In genomic region chr4:77157859-77158486, GRCh38 we compare ENCODE assay signal across 1 cellular context.
TF ChIP-seq lines count a peak whose summit lies in the region.

No MANE protein-coding gene starts in this region.

TF ChIP-seq in HepG2, 621 proteins besides CTCF, POLR2A, EP300 and RAD21 (continued from another document and continues in another):
- TF ChIP-seq UBTF (CRISPR knock-in tag; IDR thresholded peaks at IDR 0.05) = peak; percentile 97
- TF ChIP-seq ZFP36L1 (CRISPR knock-in tag; IDR thresholded peaks at IDR 0.05) = no peak
- TF ChIP-seq YY1 (IDR thresholded peaks at IDR 0.05; ENCODE audit: insufficient read depth, insufficient replicate concordance, low read depth, low read length) = peak; percentile 44
- TF ChIP-seq ZNF317 (CRISPR knock-in tag; IDR thresholded peaks at IDR 0.05) = no peak; the same call in 1 of the 2 replicates
- TF ChIP-seq POGK (CRISPR knock-in tag; conservative IDR thresholded peaks at IDR 0.05) = no peak; the same call in 1 of the 2 replicates
- TF ChIP-seq ZNF777 (CRISPR knock-in tag; IDR thresholded peaks at IDR 0.05) = no peak
- TF ChIP-seq, protein P1, sequence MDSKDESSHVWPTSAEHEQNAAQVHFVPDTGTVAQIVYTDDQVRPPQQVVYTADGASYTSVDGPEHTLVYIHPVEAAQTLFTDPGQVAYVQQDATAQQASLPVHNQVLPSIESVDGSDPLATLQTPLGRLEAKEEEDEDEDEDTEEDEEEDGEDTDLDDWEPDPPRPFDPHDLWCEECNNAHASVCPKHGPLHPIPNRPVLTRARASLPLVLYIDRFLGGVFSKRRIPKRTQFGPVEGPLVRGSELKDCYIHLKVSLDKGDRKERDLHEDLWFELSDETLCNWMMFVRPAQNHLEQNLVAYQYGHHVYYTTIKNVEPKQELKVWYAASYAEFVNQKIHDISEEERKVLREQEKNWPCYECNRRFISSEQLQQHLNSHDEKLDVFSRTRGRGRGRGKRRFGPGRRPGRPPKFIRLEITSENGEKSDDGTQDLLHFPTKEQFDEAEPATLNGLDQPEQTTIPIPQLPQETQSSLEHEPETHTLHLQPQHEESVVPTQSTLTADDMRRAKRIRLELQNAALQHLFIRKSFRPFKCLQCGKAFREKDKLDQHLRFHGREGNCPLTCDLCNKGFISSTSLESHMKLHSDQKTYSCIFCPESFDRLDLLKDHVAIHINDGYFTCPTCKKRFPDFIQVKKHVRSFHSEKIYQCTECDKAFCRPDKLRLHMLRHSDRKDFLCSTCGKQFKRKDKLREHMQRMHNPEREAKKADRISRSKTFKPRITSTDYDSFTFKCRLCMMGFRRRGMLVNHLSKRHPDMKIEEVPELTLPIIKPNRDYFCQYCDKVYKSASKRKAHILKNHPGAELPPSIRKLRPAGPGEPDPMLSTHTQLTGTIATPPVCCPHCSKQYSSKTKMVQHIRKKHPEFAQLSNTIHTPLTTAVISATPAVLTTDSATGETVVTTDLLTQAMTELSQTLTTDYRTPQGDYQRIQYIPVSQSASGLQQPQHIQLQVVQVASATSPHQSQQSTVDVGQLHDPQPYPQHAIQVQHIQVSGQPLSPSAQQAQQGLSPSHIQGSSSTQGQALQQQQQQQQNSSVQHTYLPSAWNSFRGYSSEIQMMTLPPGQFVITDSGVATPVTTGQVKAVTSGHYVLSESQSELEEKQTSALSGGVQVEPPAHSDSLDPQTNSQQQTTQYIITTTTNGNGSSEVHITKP (CRISPR knock-in tag; IDR thresholded peaks at IDR 0.05; ENCODE audit: low read depth) = peak; percentile 74
- TF ChIP-seq SRSF1 (optimal IDR thresholded peaks at IDR 0.05; ENCODE audit: low read depth, low read length) = no peak
- TF ChIP-seq CREB1 (IDR thresholded peaks at IDR 0.05) = no peak
- no peak for TF ChIP-seq CREB1 (CRISPR knock-in tag; IDR thresholded peaks at IDR 0.05)
- TF ChIP-seq, protein P2, sequence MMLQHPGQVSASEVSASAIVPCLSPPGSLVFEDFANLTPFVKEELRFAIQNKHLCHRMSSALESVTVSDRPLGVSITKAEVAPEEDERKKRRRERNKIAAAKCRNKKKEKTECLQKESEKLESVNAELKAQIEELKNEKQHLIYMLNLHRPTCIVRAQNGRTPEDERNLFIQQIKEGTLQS (CRISPR knock-in tag; IDR thresholded peaks at IDR 0.05) = no peak
- TF ChIP-seq GABPA (IDR thresholded peaks at IDR 0.05; ENCODE audit: low read depth, low read length) = no peak
- TF ChIP-seq GABPA (CRISPR knock-in tag; IDR thresholded peaks at IDR 0.05; ENCODE audit: low read depth) = peak; percentile 69
- TF ChIP-seq, protein P3, sequence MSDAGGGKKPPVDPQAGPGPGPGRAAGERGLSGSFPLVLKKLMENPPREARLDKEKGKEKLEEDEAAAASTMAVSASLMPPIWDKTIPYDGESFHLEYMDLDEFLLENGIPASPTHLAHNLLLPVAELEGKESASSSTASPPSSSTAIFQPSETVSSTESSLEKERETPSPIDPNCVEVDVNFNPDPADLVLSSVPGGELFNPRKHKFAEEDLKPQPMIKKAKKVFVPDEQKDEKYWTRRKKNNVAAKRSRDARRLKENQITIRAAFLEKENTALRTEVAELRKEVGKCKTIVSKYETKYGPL (CRISPR knock-in tag; IDR thresholded peaks at IDR 0.05) = no peak
- no peak for TF ChIP-seq ZZZ3 (CRISPR knock-in tag; IDR thresholded peaks at IDR 0.05; ENCODE audit: borderline replicate concordance)
- TF ChIP-seq ZNF788 (CRISPR knock-in tag; IDR thresholded peaks at IDR 0.05; ENCODE audit: borderline replicate concordance) = peak; percentile 84; the same call in 1 of the 2 replicates
- no peak for TF ChIP-seq SNRNP70 (IDR thresholded peaks at IDR 0.05; ENCODE audit: low read depth, low read length)
- TF ChIP-seq SNAPC4 (CRISPR knock-in tag; IDR thresholded peaks at IDR 0.05) = no peak
- TF ChIP-seq SP1 (IDR thresholded peaks at IDR 0.05) = no peak
- 0 out of 2 replicates have a peak, but pooled peaks have one; percentile 14 for TF ChIP-seq SP1 (CRISPR knock-in tag; IDR thresholded peaks at IDR 0.05)
- TF ChIP-seq ZBTB34 (CRISPR knock-in tag; IDR thresholded peaks at IDR 0.05) = no peak
- TF ChIP-seq PRMT3 (CRISPR knock-in tag; IDR thresholded peaks at IDR 0.05; ENCODE audit: borderline replicate concordance, low read depth) = no peak
- peak; percentile 78; the same call in 1 of the 2 replicates for TF ChIP-seq ZNF512B (CRISPR knock-in tag; IDR thresholded peaks at IDR 0.05; ENCODE audit: borderline replicate concordance)
- TF ChIP-seq HIVEP1 (CRISPR knock-in tag; IDR thresholded peaks at IDR 0.05) = peak; percentile 94
- no peak for TF ChIP-seq ZNF256 (CRISPR knock-in tag; conservative IDR thresholded peaks at IDR 0.05)
- no peak for TF ChIP-seq THYN1 (CRISPR knock-in tag; IDR thresholded peaks at IDR 0.05; ENCODE audit: borderline replicate concordance, low read depth)
- TF ChIP-seq, protein P4, sequence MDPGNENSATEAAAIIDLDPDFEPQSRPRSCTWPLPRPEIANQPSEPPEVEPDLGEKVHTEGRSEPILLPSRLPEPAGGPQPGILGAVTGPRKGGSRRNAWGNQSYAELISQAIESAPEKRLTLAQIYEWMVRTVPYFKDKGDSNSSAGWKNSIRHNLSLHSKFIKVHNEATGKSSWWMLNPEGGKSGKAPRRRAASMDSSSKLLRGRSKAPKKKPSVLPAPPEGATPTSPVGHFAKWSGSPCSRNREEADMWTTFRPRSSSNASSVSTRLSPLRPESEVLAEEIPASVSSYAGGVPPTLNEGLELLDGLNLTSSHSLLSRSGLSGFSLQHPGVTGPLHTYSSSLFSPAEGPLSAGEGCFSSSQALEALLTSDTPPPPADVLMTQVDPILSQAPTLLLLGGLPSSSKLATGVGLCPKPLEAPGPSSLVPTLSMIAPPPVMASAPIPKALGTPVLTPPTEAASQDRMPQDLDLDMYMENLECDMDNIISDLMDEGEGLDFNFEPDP (CRISPR knock-in tag; conservative IDR thresholded peaks at IDR 0.05) = no peak
- 0 out of 2 replicates have a peak, but pooled peaks have one; percentile 35 for TF ChIP-seq HNRNPL (IDR thresholded peaks at IDR 0.05; ENCODE audit: low read depth, low read length)
- no peak; the same call in 1 of the 2 replicates for TF ChIP-seq BATF2 (CRISPR knock-in tag; IDR thresholded peaks at IDR 0.05)
- peak; percentile 35; the same call in 1 of the 2 replicates for TF ChIP-seq GATAD2A (CRISPR knock-in tag; IDR thresholded peaks at IDR 0.05)
- peak; percentile 32; the same call in 1 of the 2 replicates for TF ChIP-seq MED13 (CRISPR knock-in tag; IDR thresholded peaks at IDR 0.05)
- no peak for TF ChIP-seq ZSCAN12 (CRISPR knock-in tag; IDR thresholded peaks at IDR 0.05)
- TF ChIP-seq, protein P5, sequence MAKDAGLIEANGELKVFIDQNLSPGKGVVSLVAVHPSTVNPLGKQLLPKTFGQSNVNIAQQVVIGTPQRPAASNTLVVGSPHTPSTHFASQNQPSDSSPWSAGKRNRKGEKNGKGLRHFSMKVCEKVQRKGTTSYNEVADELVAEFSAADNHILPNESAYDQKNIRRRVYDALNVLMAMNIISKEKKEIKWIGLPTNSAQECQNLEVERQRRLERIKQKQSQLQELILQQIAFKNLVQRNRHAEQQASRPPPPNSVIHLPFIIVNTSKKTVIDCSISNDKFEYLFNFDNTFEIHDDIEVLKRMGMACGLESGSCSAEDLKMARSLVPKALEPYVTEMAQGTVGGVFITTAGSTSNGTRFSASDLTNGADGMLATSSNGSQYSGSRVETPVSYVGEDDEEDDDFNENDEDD (CRISPR knock-in tag; IDR thresholded peaks at IDR 0.05; ENCODE audit: borderline replicate concordance) = no peak
- TF ChIP-seq ZNF772 (CRISPR knock-in tag; IDR thresholded peaks at IDR 0.05) = peak; percentile 85; the same call in 1 of the 2 replicates
- no peak for TF ChIP-seq ZNF549 (CRISPR knock-in tag; IDR thresholded peaks at IDR 0.05)
- no peak; the same call in 1 of the 2 replicates for TF ChIP-seq SIN3A (IDR thresholded peaks at IDR 0.05; ENCODE audit: borderline replicate concordance, low read depth, low read length)
